In genomic region chr12:55737581-55738112, GRCh38 we compare ENCODE assay signal across 8 cellular contexts. TPM values are rescaled to one million over a fixed set of nuclear protein-coding genes. Genes with fewer than 3 reads are reported as not detected.
A peak's percentile ranks its signal among the peaks of the same experiment; 100 is the strongest.
DNase-seq lines count a peak whose midpoint lies in the region; ATAC-seq and TF ChIP-seq lines count a peak whose summit lies in the region.

No MANE protein-coding gene starts in this region.

- peak overlapping the region; percentile 92 for H3K27ac Mint-ChIP-seq in activated naive CD8-positive, alpha-beta T cell treated with anti-CD3 and anti-CD28 coated beads, Interleukin-2, amount 10 ng/mL, durations not matched to agents 7 days and 5 days

- H4K20me1 ChIP-seq in BLaER1 treated with 17β-estradiol and CSF1 and Interleukin-3, amounts not matched to agents 10 nM and 100 nM = no peaks in the 10 kb centered on the region

- H3K4me3 Mint-ChIP-seq in activated naive CD8-positive, alpha-beta T cell treated with anti-CD3 and anti-CD28 coated beads, Interleukin-2, amount 10 ng/mL, durations not matched to agents 7 days and 5 days = peak overlapping the region; percentile 89

- TF ChIP-seq POLR2A in tibial nerve (IDR thresholded peaks at IDR 0.05) = no peak

- TF ChIP-seq CTCF in kidney epithelial cell (IDR thresholded peaks at IDR 0.05; ENCODE audit: insufficient read depth, low read length, poor library complexity, severe bottlenecking) (no peak), tibial nerve (IDR thresholded peaks at IDR 0.05) (no peak)

- peak overlapping the region; percentile 50 to 88 (median 70) for H3K27ac ChIP-seq in BLaER1 treated with 17β-estradiol and CSF1 and Interleukin-3, amounts not matched to agents 10 nM and 100 nM
- peak overlapping the region; percentile 67 to 93 (median 84) for H3K27ac ChIP-seq in tibial nerve

- H3K9me3 Mint-ChIP-seq in activated naive CD8-positive, alpha-beta T cell treated with anti-CD3 and anti-CD28 coated beads, Interleukin-2, amount 10 ng/mL, durations not matched to agents 7 days and 5 days = no peaks in the 10 kb centered on the region

- peaks cover 3% of the 10 kb centered on the region for H3K27me3 Mint-ChIP-seq in activated naive CD8-positive, alpha-beta T cell treated with anti-CD3 and anti-CD28 coated beads, Interleukin-2, amount 10 ng/mL, durations not matched to agents 7 days and 5 days

- H3K4me1 ChIP-seq in BLaER1 treated with 17β-estradiol and CSF1 and Interleukin-3, amounts not matched to agents 10 nM and 100 nM = peaks cover 31 to 50% (median 43%) of the 10 kb centered on the region in 10 experiments
- peaks cover 0 to 36% (median 16%) of the 10 kb centered on the region in 4 donors for H3K4me1 ChIP-seq in tibial nerve

- no peaks in the 10 kb centered on the region for H3K9me3 ChIP-seq in BLaER1 treated with 17β-estradiol and CSF1 and Interleukin-3, amounts not matched to agents 10 nM and 100 nM (replicated peaks in 1 of 11)
- H3K9me3 ChIP-seq in tibial nerve = no peaks in the 10 kb centered on the region

- peak; percentile 7 for ATAC-seq in HG02970 (IDR thresholded peaks at IDR 0.05; ENCODE audit: low FRiP score, unreplicated experiment)
- ATAC-seq in activated naive CD8-positive, alpha-beta T cell treated with anti-CD3 and anti-CD28 coated beads, Interleukin-2, amount 10 ng/mL, durations not matched to agents 7 days and 5 days (ENCODE audit: low read depth) = peak; percentile 19
- no peak for ATAC-seq in HG02938 (IDR thresholded peaks at IDR 0.05; ENCODE audit: unreplicated experiment)

- no peaks in the 10 kb centered on the region for H3K36me3 Mint-ChIP-seq in activated naive CD8-positive, alpha-beta T cell treated with anti-CD3 and anti-CD28 coated beads, Interleukin-2, amount 10 ng/mL, durations not matched to agents 7 days and 5 days

- no peaks in the 10 kb centered on the region for H3K36me3 ChIP-seq in BLaER1 treated with 17β-estradiol and CSF1 and Interleukin-3, amounts not matched to agents 10 nM and 100 nM
- H3K36me3 ChIP-seq in kidney epithelial cell (ENCODE audit: control insufficient read depth, insufficient read depth, low read length) = no peaks in the 10 kb centered on the region
- no peaks in the 10 kb centered on the region for H3K36me3 ChIP-seq in tibial nerve

- H3K4me3 ChIP-seq in BLaER1 treated with 17β-estradiol and CSF1 and Interleukin-3, amounts not matched to agents 10 nM and 100 nM = peak overlapping the region; percentile 54 to 78 (median 68)
- H3K4me3 ChIP-seq in kidney epithelial cell (ENCODE audit: low read depth, low read length) (peak overlapping the region; percentile 65), tibial nerve (peak overlapping the region; percentile 40 to 72 (median 44))

- peak overlapping the region; percentile 92 to 99 (median 96) for H3K4me2 ChIP-seq in BLaER1 treated with 17β-estradiol and CSF1 and Interleukin-3, amounts not matched to agents 10 nM and 100 nM

- no peak for DNase-seq in activated naive CD8-positive, alpha-beta T cell treated with anti-CD3 and anti-CD28 coated beads, Interleukin-2, amount 10 ng/mL, durations not matched to agents 7 days and 5 days
- DNase-seq in kidney epithelial cell (ENCODE audit: low read depth) (no peak), tibial nerve (ENCODE audit: low spot score in 2 of 2) (no peak), NCI-H1092 treated with DMSO at 0.1 percent for 48 hours (lab: John Stamatoyannopoulos, UW) (no peak)
- DNase-seq in activated CD4-positive, alpha-beta T cell treated with anti-CD3 and anti-CD28 coated beads, Interleukin-2, amount 50 U/mL, for 1 hour = no peak

- WGBS in tibial nerve, 2 donors = 12 to 13% methylated on average over 4 of the region's 4 CpGs

- H3K9ac ChIP-seq in BLaER1 treated with 17β-estradiol and CSF1 and Interleukin-3, amounts not matched to agents 10 nM and 100 nM = peak overlapping the region; percentile 47 to 85 (median 74)

- H3K27me3 ChIP-seq in BLaER1 treated with 17β-estradiol and CSF1 and Interleukin-3, amounts not matched to agents 10 nM and 100 nM = no peaks in the 10 kb centered on the region
- H3K27me3 ChIP-seq in kidney epithelial cell (ENCODE audit: control insufficient read depth, insufficient read depth, low read length) (no peaks in the 10 kb centered on the region), tibial nerve (no peaks in the 10 kb centered on the region)

- POLR2A ChIA-PET in activated naive CD8-positive, alpha-beta T cell treated with anti-CD3 and anti-CD28 coated beads, Interleukin-2, amount 10 ng/mL, durations not matched to agents 7 days and 5 days (lab: Charles Lee) = interaction anchor here (0.6 to 2.8 kb wide), 14 partner anchors 8 to 380 kb away, joined by 3 to 36 read pairs (median 6); partner anchors contain the start of genes BLOC1S1, CD63, DNAJC14 and ORMDL2

- no peak for TF ChIP-seq EP300 in tibial nerve (IDR thresholded peaks at IDR 0.05)

- peaks cover 31% of the 10 kb centered on the region for H3K4me1 Mint-ChIP-seq in activated naive CD8-positive, alpha-beta T cell treated with anti-CD3 and anti-CD28 coated beads, Interleukin-2, amount 10 ng/mL, durations not matched to agents 7 days and 5 days

RNA-seq across cellular contexts. Expression of gene GDF11, which starts 5.3 kb away (rescaled TPM):
- 10 to 100 TPM; 10.2 to 11.5 TPM for total RNA-seq in activated naive CD8-positive, alpha-beta T cell treated with anti-CD3 and anti-CD28 coated beads, Interleukin-2, amount 10 ng/mL, durations not matched to agents 7 days and 5 days
- total RNA-seq in kidney epithelial cell (5.4 and 10.7 TPM in 2 replicates), tibial nerve (1 to 10 TPM; 1.8 to 5.7 (median 4.0) TPM)

RNA-seq across cellular contexts. Expression of gene CD63, which starts 8.8 kb away (rescaled TPM):
- 100 to 1,000 TPM; 150 to 165 TPM for total RNA-seq in activated naive CD8-positive, alpha-beta T cell treated with anti-CD3 and anti-CD28 coated beads, Interleukin-2, amount 10 ng/mL, durations not matched to agents 7 days and 5 days
- total RNA-seq in kidney epithelial cell = 1,013 and 1,149 TPM in 2 replicates
- total RNA-seq in tibial nerve = 100 to 1,000 TPM; 478 to 624 (median 544) TPM

RNA-seq across cellular contexts. Expression of gene RDH5, which starts 17.5 kb away (rescaled TPM):
- 10 to 100 TPM; 19.0 to 21.2 TPM for total RNA-seq in activated naive CD8-positive, alpha-beta T cell treated with anti-CD3 and anti-CD28 coated beads, Interleukin-2, amount 10 ng/mL, durations not matched to agents 7 days and 5 days
- total RNA-seq in kidney epithelial cell (3.6 and 4.7 TPM in 2 replicates), tibial nerve (10 to 100 TPM; 28.0 to 54.6 (median 38.4) TPM)

RNA-seq across cellular contexts. Expression of gene BLOC1S1, which starts 21.8 kb away (rescaled TPM):
- total RNA-seq in activated naive CD8-positive, alpha-beta T cell treated with anti-CD3 and anti-CD28 coated beads, Interleukin-2, amount 10 ng/mL, durations not matched to agents 7 days and 5 days = 100 to 1,000 TPM; 116 to 135 TPM
- total RNA-seq in kidney epithelial cell (109 and 131 TPM in 2 replicates), tibial nerve (100 to 1,000 TPM; 212 to 322 (median 264) TPM)

RNA-seq across cellular contexts. Expression of gene ITGA7, which starts 29.9 kb away (rescaled TPM):
- 1 to 10 TPM; 4.1 to 4.2 TPM for total RNA-seq in activated naive CD8-positive, alpha-beta T cell treated with anti-CD3 and anti-CD28 coated beads, Interleukin-2, amount 10 ng/mL, durations not matched to agents 7 days and 5 days
- total RNA-seq in kidney epithelial cell (2.0 and 6.4 TPM in 2 replicates), tibial nerve (100 to 1,000 TPM; 118 to 192 (median 146) TPM)
